8 cellular contexts compared by ENCODE assay signal in the genomic region with DNA sequence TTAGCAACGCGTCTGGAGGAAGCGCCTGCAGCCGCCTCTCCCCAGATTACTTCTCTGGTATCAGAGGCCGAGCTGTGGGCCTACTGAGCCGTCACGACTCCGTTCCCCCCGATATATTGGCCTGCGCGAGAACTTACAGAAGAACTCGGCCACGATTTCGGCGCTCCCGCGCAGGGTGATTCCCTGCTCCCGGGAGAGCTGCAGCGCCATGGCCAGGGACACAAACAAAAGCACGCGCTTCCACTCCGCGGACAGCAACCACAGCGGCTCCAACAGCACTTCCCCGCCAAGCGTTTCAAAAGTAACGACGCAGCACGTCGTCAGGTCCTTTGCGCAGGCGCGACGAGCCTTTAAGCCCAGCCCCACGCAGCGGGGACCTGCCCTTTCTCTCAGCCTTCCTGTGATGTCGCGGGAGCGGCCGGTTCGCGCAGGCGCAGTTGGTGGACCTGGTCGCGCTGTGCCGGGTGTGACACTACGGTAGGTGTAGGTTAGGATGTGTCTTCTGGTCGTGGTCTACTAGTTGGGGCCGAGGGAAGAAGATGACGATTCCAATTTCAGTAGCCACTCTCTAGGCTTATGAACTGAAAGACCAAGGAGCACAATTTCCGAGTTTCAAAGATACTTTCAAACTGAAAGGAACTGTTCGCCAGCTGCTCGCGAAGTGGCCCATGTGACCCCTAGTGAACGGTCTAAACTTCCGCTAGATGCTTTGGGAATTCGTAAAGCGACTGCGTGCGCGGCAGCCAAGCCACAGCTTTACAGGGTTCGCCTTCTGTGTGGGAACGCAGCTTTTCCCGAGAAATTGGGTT.
DNase-seq lines count a peak whose midpoint lies in the region; ATAC-seq and TF ChIP-seq lines count a peak whose summit lies in the region.

TSS of gene MAD2L1 (minus strand) at position 324 of the 809 bp plus-strand sequence. CDS start at position 210, 114 bp downstream.

- no peaks in the 10 kb centered on the region for H3K27me3 ChIP-seq in HAP-1 (ENCODE audit: low read depth)
- no peaks in the 10 kb centered on the region for H3K27me3 ChIP-seq in MM.1S (replicated peaks; ENCODE audit: insufficient read depth, low read length)

- H3K9me2 ChIP-seq in MM.1S (replicated peaks; ENCODE audit: insufficient read depth, low read length) = no peaks in the 10 kb centered on the region

- peak within 1 kb of the TSS; percentile 94 for H3K4me2 ChIP-seq in MM.1S (ENCODE audit: low read depth, low read length)

- peak within 1 kb of the TSS; percentile 88 for H2AFZ ChIP-seq in MM.1S (ENCODE audit: low read length)

- H3K4me1 ChIP-seq in ES-I3 (ENCODE audit: insufficient read depth, low read length) (peaks cover 9% of the 10 kb centered on the region), HAP-1 (peaks cover 45% of the 10 kb centered on the region), MM.1S (ENCODE audit: low read length) (peaks cover 16% of the 10 kb centered on the region)

- H3K36me3 Mint-ChIP-seq in nephron progenitor cell (ENCODE audit: low read depth) = peaks cover 24% of the 10 kb centered on the region

- H3K27me3 Mint-ChIP-seq in nephron progenitor cell (ENCODE audit: low read depth, poor library complexity) = no peaks in the 10 kb centered on the region
- no peaks in the 10 kb centered on the region for H3K27me3 Mint-ChIP-seq in stimulated activated naive CD8-positive, alpha-beta T cell treated with anti-CD3 and anti-CD28 coated beads, Interleukin-15, amount 100 ng/mL, for 72 hours

- peaks cover 22% of the 10 kb centered on the region for H3F3A ChIP-seq in MM.1S (ENCODE audit: insufficient read depth, low read length)

- H3K27ac Mint-ChIP-seq in nephron progenitor cell = peak within 1 kb of the TSS; percentile 99
- H3K27ac Mint-ChIP-seq in stimulated activated naive CD8-positive, alpha-beta T cell treated with anti-CD3 and anti-CD28 coated beads, Interleukin-15, amount 100 ng/mL, for 72 hours = peak within 1 kb of the TSS; percentile 99

- DNase-seq in HAP-1 (ENCODE audit: low spot score in 2 of 2) = peak; percentile 95 to 97
- peak; percentile 99 for DNase-seq in MM.1S
- peak; percentile 90 for DNase-seq in SIG-M5 (lab: John Stamatoyannopoulos, UW)
- DNase-seq in activated gamma-delta T cell (lab: John Stamatoyannopoulos, UW) = peak; percentile 97
- DNase-seq in fibroblast of the conjunctiva (ENCODE audit: low read depth) = peak; percentile 98
- DNase-seq in nephron progenitor cell = peak; percentile 97
- peak; percentile 97 to 99 for DNase-seq in stimulated activated naive CD8-positive, alpha-beta T cell treated with anti-CD3 and anti-CD28 coated beads, Interleukin-15, amount 100 ng/mL, for 72 hours

- H3K9me3 Mint-ChIP-seq in nephron progenitor cell = no peaks in the 10 kb centered on the region
- no peaks in the 10 kb centered on the region for H3K9me3 Mint-ChIP-seq in stimulated activated naive CD8-positive, alpha-beta T cell treated with anti-CD3 and anti-CD28 coated beads, Interleukin-15, amount 100 ng/mL, for 72 hours

- H3K9ac ChIP-seq in ES-I3 (ENCODE audit: low read depth, low read length) (peak within 1 kb of the TSS; percentile 92), MM.1S (ENCODE audit: low read length) (peak within 1 kb of the TSS; percentile 94)

- H4K20me1 ChIP-seq in MM.1S (ENCODE audit: insufficient read depth, low read length) = no peaks in the 10 kb centered on the region

- H3K9me3 ChIP-seq in ES-I3 (ENCODE audit: control insufficient read depth, insufficient read depth, low read length) (no peaks in the 10 kb centered on the region), HAP-1 (no peaks in the 10 kb centered on the region), MM.1S (replicated peaks; ENCODE audit: insufficient read depth, low read length) (no peaks in the 10 kb centered on the region)

- H3K4me1 Mint-ChIP-seq in nephron progenitor cell = peaks cover 58% of the 10 kb centered on the region
- peaks cover 53% of the 10 kb centered on the region for H3K4me1 Mint-ChIP-seq in stimulated activated naive CD8-positive, alpha-beta T cell treated with anti-CD3 and anti-CD28 coated beads, Interleukin-15, amount 100 ng/mL, for 72 hours

- TF ChIP-seq CTCF in MM.1S (IDR thresholded peaks at IDR 0.05; ENCODE audit: low read length) = no peak
- no peak for TF ChIP-seq CTCF in nephron progenitor cell (IDR thresholded peaks at IDR 0.05)

- H3K4me3 Mint-ChIP-seq in nephron progenitor cell = peak within 1 kb of the TSS; percentile 98
- H3K4me3 Mint-ChIP-seq in stimulated activated naive CD8-positive, alpha-beta T cell treated with anti-CD3 and anti-CD28 coated beads, Interleukin-15, amount 100 ng/mL, for 72 hours = peak within 1 kb of the TSS; percentile 95 to 96

- peaks cover 68% of the 10 kb centered on the region for H3K79me2 ChIP-seq in MM.1S (ENCODE audit: low read length)

- peaks cover 13% of the 10 kb centered on the region for H3K36me3 ChIP-seq in ES-I3 (ENCODE audit: insufficient read depth, low read length)
- H3K36me3 ChIP-seq in HAP-1 (replicated peaks) = peaks cover 35% of the 10 kb centered on the region
- H3K36me3 ChIP-seq in MM.1S (replicated peaks; ENCODE audit: insufficient read depth, low read length) = peaks cover 6% of the 10 kb centered on the region

- ATAC-seq in stimulated activated naive CD8-positive, alpha-beta T cell treated with anti-CD3 and anti-CD28 coated beads, Interleukin-15, amount 100 ng/mL, for 72 hours = peak; percentile 97

- in situ Hi-C loops in HAP-1 (cut with MboI; ENCODE audit: low sequenced_read_pairs) = no loop called here

- peak within 1 kb of the TSS; percentile 82 for H3K4me3 ChIP-seq in HAP-1
- H3K4me3 ChIP-seq in MM.1S (ENCODE audit: low read length) = peak within 1 kb of the TSS; percentile 98

- H3K27ac ChIP-seq in MM.1S (ENCODE audit: low read length) = peak within 1 kb of the TSS; percentile 92

Comparison
In these comparisons a context has a peak if more than half of its experiments do, and no peak if none do; other contexts are left out.
1. Peak in every context shown above with its lines: DNase-seq, ATAC-seq, H3K4me3 ChIP-seq and H3K27ac ChIP-seq.